8 cellular contexts compared by ENCODE assay signal in the genomic region with DNA sequence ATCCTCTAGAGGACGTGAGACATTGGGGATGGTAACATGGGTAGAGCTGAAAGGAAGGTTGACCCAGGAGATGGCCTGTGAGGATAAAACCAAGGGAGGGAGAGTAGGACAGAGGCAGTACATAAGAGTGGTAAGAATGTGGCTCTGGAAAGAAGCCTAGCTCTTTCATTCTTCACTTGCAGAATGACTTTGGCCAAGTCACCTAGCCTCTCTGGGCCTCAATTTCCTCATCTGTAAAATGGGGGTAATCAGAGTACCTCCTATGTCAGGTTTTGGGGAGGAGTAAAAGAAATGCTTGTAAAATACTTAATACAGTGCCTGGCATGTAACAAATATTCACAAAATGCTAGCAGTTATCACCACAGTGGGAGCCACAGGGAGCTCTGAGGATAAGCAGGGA. TPM values are rescaled to one million over a fixed set of nuclear protein-coding genes. Genes with fewer than 3 reads are reported as not detected.
DNase-seq lines count a peak whose midpoint lies in the region; ATAC-seq, FAIRE-seq and TF ChIP-seq lines count a peak whose summit lies in the region.

No MANE protein-coding gene starts in this region.

- ATAC-seq in T-cell (replicated peaks in 1 of 4), result no peak

- no peak for TF ChIP-seq POLR2A in sigmoid colon (IDR thresholded peaks at IDR 0.05)

- no peaks in the 10 kb centered on the region for H3K9me3 Mint-ChIP-seq in T-cell

- peak overlapping the region; percentile 82; the same call in 1 of the 2 replicates for H3K4me3 ChIP-seq in GM12864 (ENCODE audit: low read depth, low read length)
- peak overlapping the region; percentile 81 for H3K4me3 ChIP-seq in fibroblast of pulmonary artery (replicated peaks; ENCODE audit: low read depth, low read length)
- H3K4me3 ChIP-seq in sigmoid colon, result peak overlapping the region in 3 of 4 donors; percentile 61 to 75 (median 71)

- peak overlapping the region; percentile 96 to 100 (median 98) for H3K27ac ChIP-seq in sigmoid colon

- FAIRE-seq in RCC 7860 (lab: Jason Lieb, UNC), result no peak

- H3K4me1 ChIP-seq in sigmoid colon, result peaks cover 0 to 91% (median 69%) of the 10 kb centered on the region in 4 donors

- no peaks in the 10 kb centered on the region for H3K27me3 Mint-ChIP-seq in T-cell

- no peaks in the 10 kb centered on the region for H3K9me3 ChIP-seq in sigmoid colon

- POLR2A ChIA-PET in T-cell (lab: Charles Lee), result interaction anchor here in 1 of 2 donors (1.3 kb wide), 1 partner anchor 16 kb away, joined by 3 read pairs; the partner anchor contains the start of gene NAA38

- DNase-seq in GM12864 (ENCODE audit: low read depth) (no peak), T-cell (no peak), fibroblast of pulmonary artery (ENCODE audit: low read depth) (no peak), sigmoid colon (no peak), NK-92 (lab: John Stamatoyannopoulos, UW; ENCODE audit: unreplicated experiment) (no peak), NCI-H2107 (lab: John Stamatoyannopoulos, UW) (no peak), HK-2 (ENCODE audit: unreplicated experiment) (no peak), RCC 7860 (ENCODE audit: low spot score) (no peak)

- peaks cover 0 to 12% (median 6%) of the 10 kb centered on the region in 4 donors for H3K36me3 ChIP-seq in sigmoid colon

- peaks cover 67 to 82% (median 78%) of the 10 kb centered on the region in 3 donors for H3K4me1 Mint-ChIP-seq in T-cell

- 64 to 75% methylated on average over 1 of the region's 1 CpG for WGBS in sigmoid colon, 2 donors

- TF ChIP-seq EP300 in sigmoid colon (IDR thresholded peaks at IDR 0.05), result no peak

- TF ChIP-seq CTCF in GM12864 (IDR thresholded peaks at IDR 0.05; ENCODE audit: low read depth, low read length, missing control alignments) (no peak), fibroblast of pulmonary artery (IDR thresholded peaks at IDR 0.05; ENCODE audit: low read length, missing control alignments) (no peak), sigmoid colon (IDR thresholded peaks at IDR 0.05) (no peak)

- peak overlapping the region; percentile 93 to 94 for H3K27ac Mint-ChIP-seq in T-cell

- peaks cover 3% of the 10 kb centered on the region for H3K36me3 Mint-ChIP-seq in T-cell

- intact Hi-C loops in sigmoid colon (cut with DNase I), result loop anchor here (5.0 kb wide), 2 partner anchors 316 to 599 kb away; partner anchors contain the start of gene GABARAP

- peak overlapping the region; percentile 82 to 100 (median 87) for H3K4me3 Mint-ChIP-seq in T-cell

- CTCF ChIA-PET in T-cell (lab: Charles Lee), result interaction anchor here in 1 of 2 donors (0.7 kb wide), 1 partner anchor 16 kb away, joined by 3 read pairs; no protein-coding TSS in a partner anchor

- no peaks in the 10 kb centered on the region for H3K27me3 ChIP-seq in sigmoid colon

RNA-seq across cellular contexts. Expression of gene KDM6B, which starts 6.9 kb away (rescaled TPM):
- 100 to 1,000 TPM in 3 of 5 donors, 10 to 100 TPM in 2; 87.3 to 180 (median 108) TPM for total RNA-seq in T-cell
- total RNA-seq in sigmoid colon, result 10 to 100 TPM in 1 of 4 donors, 1 to 10 TPM in 3; 6.1 to 11.6 (median 8.5) TPM
- 10 to 100 TPM in 1 of 3 donors, 1 to 10 TPM in 2; 5.5 to 19.4 (median 6.0) TPM for polyA plus RNA-seq in sigmoid colon

RNA-seq across cellular contexts. Expression of gene TMEM88, which starts 14.0 kb away (rescaled TPM):
- 10 to 100 TPM in 2 of 5 donors, 1 to 10 TPM in 3; 5.8 to 27.1 (median 8.4) TPM for total RNA-seq in T-cell
- total RNA-seq in sigmoid colon, result 10 to 100 TPM in 3 of 4 donors, 1 to 10 TPM in 1; 6.8 to 19.9 (median 10.5) TPM
- polyA plus RNA-seq in sigmoid colon, result 10 to 100 TPM in 1 of 3 donors, 1 to 10 TPM in 2; 2.4 to 11.4 (median 9.0) TPM

RNA-seq across cellular contexts. Expression of gene NAA38, which starts 16.5 kb away (rescaled TPM):
- 10 to 100 TPM; 15.8 to 40.6 (median 33.6) TPM for total RNA-seq in T-cell
- total RNA-seq in sigmoid colon, result 100 to 1,000 TPM in 3 of 4 donors, 10 to 100 TPM in 1; 92.4 to 206 (median 106) TPM
- polyA plus RNA-seq in sigmoid colon, result 100 to 1,000 TPM in 2 of 3 donors, 10 to 100 TPM in 1; 99.4 to 148 (median 138) TPM

RNA-seq across cellular contexts. Expression of gene CYB5D1, which starts 16.9 kb away (rescaled TPM):
- total RNA-seq in T-cell, result 10 to 100 TPM in 2 of 5 donors, 1 to 10 TPM in 3; 5.5 to 12.4 (median 8.4) TPM
- total RNA-seq in sigmoid colon, result 10 to 100 TPM in 2 of 4 donors, 1 to 10 TPM in 2; 7.1 to 14.4 (median 10.7) TPM
- polyA plus RNA-seq in sigmoid colon, result 1 to 10 TPM; 4.2 to 8.6 (median 4.6) TPM

RNA-seq across cellular contexts. Expression of gene CHD3, which starts 47.7 kb away (rescaled TPM):
- 100 to 1,000 TPM; 250 to 331 (median 274) TPM for total RNA-seq in T-cell
- 100 to 1,000 TPM in 3 of 4 donors, 10 to 100 TPM in 1; 97.2 to 147 (median 117) TPM for total RNA-seq in sigmoid colon
- polyA plus RNA-seq in sigmoid colon, result 10 to 100 TPM; 33.8 to 88.9 (median 47.4) TPM

Comparison
In these comparisons a context has a peak if more than half of its experiments do, and no peak if none do; other contexts are left out.
1. RNA of gene KDM6B, which starts 6.9 kb away (total RNA-seq): 87.3 to 180 TPM in T-cell; 6.1 to 11.6 TPM in sigmoid colon; every median in the first group is over 4 times any median in the second.
2. Peak in every context shown above with its lines, with median percentiles within 50 percentile points of each other: H3K4me3 ChIP-seq.